In genomic region chr1:201591348-201591747, GRCh38 we compare ENCODE assay signal across 21 cellular contexts. TPM values are rescaled to one million over a fixed set of nuclear protein-coding genes. Genes with fewer than 3 reads are reported as not detected.
A peak's percentile ranks its signal among the peaks of the same experiment; 100 is the strongest.
DNase-seq lines count a peak whose midpoint lies in the region; ATAC-seq, FAIRE-seq and TF ChIP-seq lines count a peak whose summit lies in the region.
"Had no signal": no experiment of that assay in that cellular context is flagged by ENCODE, and none has a peak within 500 bp of the region (broad histone marks: within the 10 kb centered on the region; RNA-seq: fewer than 3 reads in every experiment).

No MANE protein-coding gene starts in this region.

- H3K4me3 Mint-ChIP-seq in GM23338 = peak overlapping the region; percentile 35; the same call in 2 of the 3 replicates
- H3K4me3 Mint-ChIP-seq: CD4-positive, alpha-beta T cell had no signal

- TF ChIP-seq EP300 in H1 (IDR thresholded peaks at IDR 0.05; ENCODE audit: borderline replicate concordance in 1 of 2, low read depth in 2 of 2, low read length in 2 of 2) (no peak), neural cell (conservative IDR thresholded peaks at IDR 0.05; ENCODE audit: poor library complexity, severe bottlenecking) (no peak)

- H4K20me1 ChIP-seq in GM23338 (replicated peaks; ENCODE audit: insufficient read depth) (no peaks in the 10 kb centered on the region), H1 (replicated peaks in 1 of 2; ENCODE audit: control insufficient read depth in 1 of 2, insufficient read depth in 2 of 2, low read length in 2 of 2) (no peaks in the 10 kb centered on the region), neural cell (ENCODE audit: insufficient read depth) (no peaks in the 10 kb centered on the region)

- H3K4me1 ChIP-seq in GM23338 (ENCODE audit: insufficient read depth) (peaks cover 41% of the 10 kb centered on the region), H1 (replicated peaks in 1 of 4; ENCODE audit: control insufficient read depth in 3 of 4, insufficient read depth in 4 of 4, low read length in 3 of 4) (peaks cover 11 to 31% (median 22%) of the 10 kb centered on the region in 4 experiments)

- H2BK120ac ChIP-seq in H1 (replicated peaks; ENCODE audit: low read depth, low read length) = no peak overlapping the region

- WGBS in H1 (ENCODE audit: extremely low coverage in 1 of 2, insufficient coverage in 1 of 2, insufficient read length in 1 of 2, insufficient replicate concordance in 2 of 2, low coverage in 1 of 2, low lambda C conversion rate in 2 of 2, missing lambda C conversion rate in 1 of 2), 2 experiments = 62% methylated on average over 2 of the region's 2 CpGs; no CpG with 5 or more reads in 1 of the 2 experiments

- H3K4ac ChIP-seq in H1 (replicated peaks; ENCODE audit: insufficient read length, low read depth, low read length) = no peak overlapping the region

- H3K27me3 Mint-ChIP-seq in GM23338 (ENCODE audit: insufficient read depth, low read depth, poor library complexity) = peaks cover 16% of the 10 kb centered on the region
- H3K27me3 Mint-ChIP-seq: CD4-positive, alpha-beta T cell had no signal

- H3K36me3 ChIP-seq in GM23338 (ENCODE audit: insufficient read depth) = no peaks in the 10 kb centered on the region
- H3K36me3 ChIP-seq in H1 (ENCODE audit: control insufficient read depth in 2 of 4, insufficient read depth in 4 of 4, low read length in 3 of 4) = no peaks in the 10 kb centered on the region
- no peaks in the 10 kb centered on the region for H3K36me3 ChIP-seq in neural cell (ENCODE audit: insufficient read depth, low read length)

- 0 out of 2 replicates have a peak overlapping the region, but pooled peaks have one; percentile 12 for H2BK5ac ChIP-seq in H1 (ENCODE audit: low read depth, low read length)

- H3K4me3 ChIP-seq in GM23338 (peak overlapping the region; percentile 33; the same call in 1 of the 2 replicates), H1 (ENCODE audit: extremely low read depth in 1 of 4, insufficient read depth in 2 of 4, low read depth in 3 of 4, low read length in 4 of 4) (peak overlapping the region in 2 of 4 experiments; percentile 4 to 19; a peak in 2 of 8 replicates), neural cell (ENCODE audit: low read length) (peak overlapping the region; percentile 30)

- peak; percentile 63 for ATAC-seq in GM23338
- ATAC-seq: Panc1 had no signal

- H3K27ac Mint-ChIP-seq in GM23338 = peak overlapping the region; percentile 25; the same call in 1 of the 2 replicates
- H3K27ac Mint-ChIP-seq: CD4-positive, alpha-beta T cell had no signal

- no peak overlapping the region for H2AFZ ChIP-seq in GM23338
- H2AFZ ChIP-seq in H1 (ENCODE audit: low read length) = no peak overlapping the region
- peak overlapping the region; percentile 27 for H2AFZ ChIP-seq in neural cell (ENCODE audit: low read depth, low read length)

- TF ChIP-seq CTCF in GM23338 (conservative IDR thresholded peaks at IDR 0.05; ENCODE audit: low read depth in 2 of 2) (no peak), H1 (IDR thresholded peaks at IDR 0.05; ENCODE audit: control extremely low read depth in 1 of 3, insufficient read depth in 1 of 3, low read depth in 1 of 3, low read length in 3 of 3) (no peak), neural cell (IDR thresholded peaks at IDR 0.05; ENCODE audit: poor library complexity, severe bottlenecking) (no peak)

- no peak for TF ChIP-seq POLR2A in H1 (IDR thresholded peaks at IDR 0.05; ENCODE audit: control extremely low read depth in 1 of 2, low read depth in 2 of 2, low read length in 2 of 2)

- no peak overlapping the region for H4K8ac ChIP-seq in H1 (ENCODE audit: extremely low read depth, insufficient read depth, low read length)

- H3K56ac ChIP-seq in H1 (replicated peaks; ENCODE audit: insufficient read length, low read depth, low read length) = no peak overlapping the region

- peak overlapping the region; percentile 80; the same call in 1 of the 2 replicates for H2BK12ac ChIP-seq in H1 (ENCODE audit: low read depth, low read length)

- H4K5ac ChIP-seq in H1 (ENCODE audit: insufficient read length, low read depth, low read length) = no peak overlapping the region

- H3K36me3 Mint-ChIP-seq in GM23338 (ENCODE audit: low read depth) = no peaks in the 10 kb centered on the region

- no peaks in the 10 kb centered on the region for H3K79me1 ChIP-seq in H1 (ENCODE audit: low read depth, low read length)

- no peak overlapping the region for H3K23ac ChIP-seq in H1 (ENCODE audit: insufficient read length)

- peak overlapping the region; percentile 14 for H4K91ac ChIP-seq in H1 (replicated peaks; ENCODE audit: insufficient read length, low read length)

- H3K9ac ChIP-seq in H1 (replicated peaks in 1 of 4; ENCODE audit: extremely low read depth in 1 of 4, low read depth in 3 of 4, low read length in 3 of 4) (no peak overlapping the region), neural cell (ENCODE audit: low read length) (peak overlapping the region; percentile 44)

- no peaks in the 10 kb centered on the region for H3K9me2 ChIP-seq in GM23338 (ENCODE audit: insufficient read depth)
- H3K9me2 ChIP-seq in neural cell (ENCODE audit: insufficient read depth, low read length) = no peaks in the 10 kb centered on the region

- TF ChIP-seq RAD21 in H1 (IDR thresholded peaks at IDR 0.05 in 1 of 2, conservative IDR thresholded peaks at IDR 0.05 in 1 of 2; ENCODE audit: low read depth in 2 of 2, low read length in 2 of 2) (no peak), neural cell (conservative IDR thresholded peaks at IDR 0.05) (no peak)

- H3K4me1 Mint-ChIP-seq in GM23338 = peaks cover 47% of the 10 kb centered on the region

- H3K27me3 ChIP-seq in GM23338 (ENCODE audit: insufficient read depth) (no peaks in the 10 kb centered on the region), H1 (replicated peaks in 1 of 4; ENCODE audit: control insufficient read depth in 3 of 4, extremely low read depth in 1 of 4, insufficient read depth in 3 of 4, low read length in 3 of 4) (no peaks in the 10 kb centered on the region; a peak in 1 of 7 replicates), neural cell (ENCODE audit: insufficient read depth, low read depth, low read length) (no peaks in the 10 kb centered on the region)

- peak overlapping the region; percentile 72 for H3K4me2 ChIP-seq in GM23338
- peak overlapping the region; percentile 8 to 61; a peak in 3 of 4 replicates for H3K4me2 ChIP-seq in H1 (ENCODE audit: insufficient read depth in 1 of 2, low read depth in 2 of 2, low read length in 2 of 2)
- H3K4me2 ChIP-seq in neural cell (ENCODE audit: low read length) = peak overlapping the region; percentile 14

- CTCF ChIA-PET in H1 (lab: Charles Lee; ENCODE audit: partially characterized antibody) = interaction anchor here (0.8 to 3.3 kb wide), 10 partner anchors 10 to 202 kb away, joined by 3 to 12 read pairs (median 5); no protein-coding TSS in a partner anchor
- CTCF ChIA-PET in HEK293T (lab: Yijun Ruan, JAX) = no interaction called here

- peak; percentile 44 for DNase-seq in GM23338 (ENCODE audit: low spot score)
- DNase-seq in NAMALWA (ENCODE audit: low spot score) = peak; percentile 42
- no peak for DNase-seq in H1 (ENCODE audit: low read depth in 1 of 2, low spot score in 2 of 2)
- no peak for DNase-seq in HEK293T (ENCODE audit: extremely low spot score)
- DNase-seq in SW480 (ENCODE audit: low spot score) = no peak
- no peak for DNase-seq in hippocampal formation (lab: John Stamatoyannopoulos, UW)
- DNase-seq in DMS53 treated with DMSO at 0.1 percent for 48 hours (lab: John Stamatoyannopoulos, UW; ENCODE audit: unreplicated experiment) = no peak
- DNase-seq: ACHN; CD4-positive, alpha-beta T cell; DND-41; GDM1; GOT3; Karpas-422; MM.1S; NCI-H1105 treated with DMSO at 0.1 percent for 48 hours; NCI-H1930; NCI-H748 treated with DMSO at 0.1 percent for 48 hours; Right ventricle myocardium superior had no signal

- no peak overlapping the region for H3K14ac ChIP-seq in H1 (ENCODE audit: insufficient read length)

- peak overlapping the region; percentile 2 for H2BK20ac ChIP-seq in H1 (ENCODE audit: low read length)

- peak overlapping the region; percentile 34; the same call in 1 of the 2 replicates for H3K18ac ChIP-seq in H1 (ENCODE audit: extremely low read depth, low read length)

- peaks cover 6% of the 10 kb centered on the region; the same call in 1 of the 2 replicates for H3F3A ChIP-seq in GM23338 (replicated peaks; ENCODE audit: low read depth)
- no peaks in the 10 kb centered on the region for H3F3A ChIP-seq in neural cell (ENCODE audit: insufficient read depth, low read length, poor library complexity, severe bottlenecking)

- peak overlapping the region; percentile 84; the same call in 1 of the 2 replicates for H2BK15ac ChIP-seq in H1 (ENCODE audit: low read length)

- FAIRE-seq in H1 (lab: Jason Lieb, UNC) = no peak
- FAIRE-seq: GM12892 had no signal

- no peak overlapping the region for H2AK5ac ChIP-seq in H1 (ENCODE audit: low read depth, low read length)

- H3K79me2 ChIP-seq in GM23338 (replicated peaks; ENCODE audit: insufficient read depth) (no peaks in the 10 kb centered on the region), H1 (ENCODE audit: control insufficient read depth in 1 of 2, insufficient read depth in 2 of 2, low read length in 2 of 2) (no peaks in the 10 kb centered on the region), neural cell (replicated peaks; ENCODE audit: insufficient read depth, low read length) (no peaks in the 10 kb centered on the region)

- POLR2A ChIA-PET in H1 (lab: Charles Lee; ENCODE audit: partially characterized antibody) = interaction anchor here (1.2 kb wide), 2 partner anchors 52 to 65 kb away, joined by 3 read pairs; no protein-coding TSS in a partner anchor
- POLR2A ChIA-PET in HEK293T (lab: Yijun Ruan, JAX) = no interaction called here

- no peaks in the 10 kb centered on the region for H3K23me2 ChIP-seq in H1 (ENCODE audit: low read depth, low read length)

- H3K27ac ChIP-seq in GM23338 (ENCODE audit: low read depth) (peak overlapping the region; percentile 89), H1 (ENCODE audit: low read depth, low read length) (no peak overlapping the region), neural cell (ENCODE audit: low read length) (peak overlapping the region; percentile 65)

- no peaks in the 10 kb centered on the region for H3K9me3 ChIP-seq in H1 (ENCODE audit: insufficient read depth in 2 of 2, low read depth in 1 of 2, low read length in 1 of 2)
- H3K9me3 ChIP-seq in neural cell (ENCODE audit: low read length) = no peaks in the 10 kb centered on the region

- H3K9me3 Mint-ChIP-seq in GM23338 = no peaks in the 10 kb centered on the region
- H3K9me3 Mint-ChIP-seq: CD4-positive, alpha-beta T cell had no signal

RNA-seq across cellular contexts. Expression of gene NAV1, which starts 52.4 kb away (rescaled TPM):
- total RNA-seq in GM23338 (2014; rRNA removed; shearing (Covaris generic)) = 37.2 and 37.4 TPM in 2 replicates
- 22.6 and 22.7 TPM in 2 replicates for polyA plus RNA-seq in GM23338 (2016; fragmentation: Nextera tagmentation; extraction: Ambion mirVana)
- total RNA-seq in H1 (2021; fragmentation: NEBNext Ultra II Directional; extraction: Animal tissue kit (Norgen Biotek cat#: 25700)) = 42.7 and 43.6 TPM in 2 replicates
- polyA plus RNA-seq in H1 (2011; rRNA removed) = 9.9 and 12.2 TPM in 2 replicates
- polyA plus RNA-seq in H1 (2011; cell fraction: cytosol; rRNA removed) = 6.1 TPM
- 21.8 TPM for polyA plus RNA-seq in H1 (2011; cell fraction: nucleus; rRNA removed)
- 18.4 to 24.2 TPM (median 23.3 TPM) in 4 replicates for polyA plus RNA-seq in H1 (2012, experiment 1 of 2)
- polyA plus RNA-seq in H1 (2012, experiment 2 of 2) = 6.4 TPM
- 16.4 TPM for polyA plus RNA-seq in H1 (2013, experiment 1 of 2)
- polyA plus RNA-seq in H1 (2013, experiment 2 of 2) = 14.6 TPM
- 23.8 and 26.1 TPM in 2 replicates for polyA minus RNA-seq in H1 (2011; rRNA and poly(A)+ RNA removed)
- polyA minus RNA-seq in H1 (2011; cell fraction: cytosol; rRNA and poly(A)+ RNA removed) = 24.7 TPM
- 27.6 TPM for polyA minus RNA-seq in H1 (2011; cell fraction: nucleus; rRNA and poly(A)+ RNA removed)
- 33.2 and 38.0 TPM in 2 replicates for polyA plus RNA-seq in neural cell
- 92.3 and 130 TPM in 2 replicates for polyA minus RNA-seq in neural cell

Comparison
In these comparisons a context has a peak if more than half of its experiments do, and no peak if none do; other contexts are left out.
1. DNase-seq: peak in GM23338 (single experiment) and NAMALWA (single experiment); none in H1 (0 of 2), HEK293T (single experiment), SW480 (single experiment), hippocampal formation (0 of 2) and DMS53 treated with DMSO at 0.1 percent for 48 hours (single experiment).
2. H3K4me2 ChIP-seq: peak in every context shown above with its lines; median percentile 72 in GM23338; 34 in H1; 14 in neural cell.